ENCODE assay signal across 1 cellular context in genomic region chr13:26558074-26558805, GRCh38.
TF ChIP-seq lines count a peak whose summit lies in the region.

No MANE protein-coding gene starts in this region.

TF ChIP-seq in HepG2, 621 proteins besides CTCF, POLR2A, EP300 and RAD21 (continued from another document):
- TF ChIP-seq ZMAT3 (CRISPR knock-in tag; conservative IDR thresholded peaks at IDR 0.05): no peak
- TF ChIP-seq DMAP1 (CRISPR knock-in tag; IDR thresholded peaks at IDR 0.05): no peak
- no peak for TF ChIP-seq ZNF280B (CRISPR knock-in tag; IDR thresholded peaks at IDR 0.05; ENCODE audit: borderline replicate concordance)
- no peak for TF ChIP-seq ZNF160 (CRISPR knock-in tag; IDR thresholded peaks at IDR 0.05)
- TF ChIP-seq ZNF687 (CRISPR knock-in tag; IDR thresholded peaks at IDR 0.05): 0 out of 2 replicates have a peak, but pooled peaks have one; percentile 45
- 0 out of 2 replicates have a peak, but pooled peaks have one; percentile 41 for TF ChIP-seq ZNF564 (CRISPR knock-in tag; IDR thresholded peaks at IDR 0.05)
- no peak for TF ChIP-seq ZNF790 (CRISPR knock-in tag; IDR thresholded peaks at IDR 0.05; ENCODE audit: borderline replicate concordance)
- no peak for TF ChIP-seq TBX3 (IDR thresholded peaks at IDR 0.05; ENCODE audit: borderline replicate concordance)
- TF ChIP-seq, protein P1, sequence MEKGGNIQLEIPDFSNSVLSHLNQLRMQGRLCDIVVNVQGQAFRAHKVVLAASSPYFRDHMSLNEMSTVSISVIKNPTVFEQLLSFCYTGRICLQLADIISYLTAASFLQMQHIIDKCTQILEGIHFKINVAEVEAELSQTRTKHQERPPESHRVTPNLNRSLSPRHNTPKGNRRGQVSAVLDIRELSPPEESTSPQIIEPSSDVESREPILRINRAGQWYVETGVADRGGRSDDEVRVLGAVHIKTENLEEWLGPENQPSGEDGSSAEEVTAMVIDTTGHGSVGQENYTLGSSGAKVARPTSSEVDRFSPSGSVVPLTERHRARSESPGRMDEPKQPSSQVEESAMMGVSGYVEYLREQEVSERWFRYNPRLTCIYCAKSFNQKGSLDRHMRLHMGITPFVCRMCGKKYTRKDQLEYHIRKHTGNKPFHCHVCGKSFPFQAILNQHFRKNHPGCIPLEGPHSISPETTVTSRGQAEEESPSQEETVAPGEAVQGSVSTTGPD (CRISPR knock-in tag; IDR thresholded peaks at IDR 0.05): no peak
- TF ChIP-seq ZNF782 (CRISPR knock-in tag; IDR thresholded peaks at IDR 0.05; ENCODE audit: borderline replicate concordance): no peak
- no peak for TF ChIP-seq YEATS2 (CRISPR knock-in tag; IDR thresholded peaks at IDR 0.05; ENCODE audit: borderline replicate concordance)
- TF ChIP-seq ZNF10 (CRISPR knock-in tag; IDR thresholded peaks at IDR 0.05; ENCODE audit: borderline replicate concordance, low read depth): no peak
